1 cellular context compared by ENCODE assay signal in the genomic region with DNA sequence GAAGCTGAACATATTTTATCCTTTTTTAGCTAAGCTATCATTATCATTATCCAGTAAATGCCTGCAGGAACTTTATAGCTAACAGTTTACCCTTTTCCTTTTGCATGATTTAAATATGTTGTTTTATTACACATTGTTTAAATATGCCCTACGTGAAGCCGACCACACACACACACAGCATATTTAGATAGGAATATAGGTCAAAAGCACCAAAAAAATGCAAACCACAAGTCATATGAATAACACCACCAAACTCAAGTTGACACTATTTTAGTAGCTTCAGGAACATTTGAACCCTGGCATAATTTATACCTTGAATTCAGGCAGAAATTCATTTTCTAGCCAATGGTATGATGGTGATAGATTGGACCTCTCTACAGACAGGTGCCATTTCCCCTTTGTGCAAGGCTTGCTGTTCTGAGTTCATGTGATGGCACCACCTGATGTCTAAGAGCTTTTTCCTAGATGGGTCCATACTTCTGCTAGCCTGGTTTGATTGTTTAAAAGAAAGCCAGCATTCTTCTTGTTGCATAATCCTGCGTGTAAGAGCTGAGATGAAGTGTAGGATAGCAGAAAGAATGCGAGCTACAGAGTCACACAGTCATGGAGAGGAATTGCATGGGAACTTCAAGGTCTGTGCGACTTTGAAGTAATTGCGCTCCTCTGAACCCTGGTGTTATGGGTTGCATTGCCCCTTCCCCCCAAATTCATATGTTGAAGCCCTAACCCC.
TF ChIP-seq lines count a peak whose summit lies in the region.

No MANE protein-coding gene starts in this region.

TF ChIP-seq in HepG2, 621 proteins besides CTCF, POLR2A, EP300 and RAD21 (continued from another document):
- TF ChIP-seq CEBPB (IDR thresholded peaks at IDR 0.05; ENCODE audit: borderline replicate concordance, low read depth, low read length) (0 out of 2 replicates have a peak, but pooled peaks have one; percentile 17), TFDP2 (CRISPR knock-in tag; IDR thresholded peaks at IDR 0.05) (no peak)
- TF ChIP-seq, protein P1, sequence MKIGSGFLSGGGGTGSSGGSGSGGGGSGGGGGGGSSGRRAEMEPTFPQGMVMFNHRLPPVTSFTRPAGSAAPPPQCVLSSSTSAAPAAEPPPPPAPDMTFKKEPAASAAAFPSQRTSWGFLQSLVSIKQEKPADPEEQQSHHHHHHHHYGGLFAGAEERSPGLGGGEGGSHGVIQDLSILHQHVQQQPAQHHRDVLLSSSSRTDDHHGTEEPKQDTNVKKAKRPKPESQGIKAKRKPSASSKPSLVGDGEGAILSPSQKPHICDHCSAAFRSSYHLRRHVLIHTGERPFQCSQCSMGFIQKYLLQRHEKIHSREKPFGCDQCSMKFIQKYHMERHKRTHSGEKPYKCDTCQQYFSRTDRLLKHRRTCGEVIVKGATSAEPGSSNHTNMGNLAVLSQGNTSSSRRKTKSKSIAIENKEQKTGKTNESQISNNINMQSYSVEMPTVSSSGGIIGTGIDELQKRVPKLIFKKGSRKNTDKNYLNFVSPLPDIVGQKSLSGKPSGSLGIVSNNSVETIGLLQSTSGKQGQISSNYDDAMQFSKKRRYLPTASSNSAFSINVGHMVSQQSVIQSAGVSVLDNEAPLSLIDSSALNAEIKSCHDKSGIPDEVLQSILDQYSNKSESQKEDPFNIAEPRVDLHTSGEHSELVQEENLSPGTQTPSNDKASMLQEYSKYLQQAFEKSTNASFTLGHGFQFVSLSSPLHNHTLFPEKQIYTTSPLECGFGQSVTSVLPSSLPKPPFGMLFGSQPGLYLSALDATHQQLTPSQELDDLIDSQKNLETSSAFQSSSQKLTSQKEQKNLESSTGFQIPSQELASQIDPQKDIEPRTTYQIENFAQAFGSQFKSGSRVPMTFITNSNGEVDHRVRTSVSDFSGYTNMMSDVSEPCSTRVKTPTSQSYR (CRISPR knock-in tag; IDR thresholded peaks at IDR 0.05; ENCODE audit: borderline replicate concordance): no peak
